Comparison of ENCODE assay signal across 9 cellular contexts in genomic region chr20:31860431-31861345, GRCh38. TPM values are rescaled to one million over a fixed set of nuclear protein-coding genes. Genes with fewer than 3 reads are reported as not detected.
DNase-seq lines count a peak whose midpoint lies in the region; ATAC-seq and TF ChIP-seq lines count a peak whose summit lies in the region.
"Had no signal": no experiment of that assay in that cellular context is flagged by ENCODE, and none has a peak within 500 bp of the region (broad histone marks: within the 10 kb centered on the region; RNA-seq: fewer than 3 reads in every experiment).

No MANE protein-coding gene starts in this region.

- peak; percentile 12 for ATAC-seq in HG03175 (IDR thresholded peaks at IDR 0.05; ENCODE audit: unreplicated experiment)
- ATAC-seq in HG03571 (IDR thresholded peaks at IDR 0.05; ENCODE audit: unreplicated experiment): no peak
- ATAC-seq in HG02970 (IDR thresholded peaks at IDR 0.05; ENCODE audit: low FRiP score, unreplicated experiment): no peak

- H3K27ac ChIP-seq in VCaP: peak overlapping the region; percentile 53; the same call in 1 of the 2 replicates
- no peak overlapping the region for H3K27ac ChIP-seq in cardiac muscle cell

- DNase-seq in EL (peak; percentile 47), cardiac muscle cell (ENCODE audit: low read depth in 1 of 2, low spot score in 1 of 2) (peak; percentile 51 to 55), retinal pigment epithelial cell (ENCODE audit: low read depth) (no peak)
- DNase-seq in NK-92 treated with Interleukin-12 subunit alpha and Interleukin-12 subunit beta, amount 100 ng/mL, for 24 hours (lab: John Stamatoyannopoulos, UW): no peak

- H3K27me3 ChIP-seq in cardiac muscle cell: peaks cover 2% of the 10 kb centered on the region

- no peaks in the 10 kb centered on the region for H3K9me3 ChIP-seq in cardiac muscle cell (ENCODE audit: low read depth)

- peaks cover 5% of the 10 kb centered on the region for H3K4me1 ChIP-seq in cardiac muscle cell (ENCODE audit: low read depth)

- TF ChIP-seq CTCF in VCaP (conservative IDR thresholded peaks at IDR 0.05): no peak
- TF ChIP-seq CTCF in cardiac muscle cell (IDR thresholded peaks at IDR 0.05; ENCODE audit: low read depth, low read length): no peak
- no peak for TF ChIP-seq CTCF in retinal pigment epithelial cell (conservative IDR thresholded peaks at IDR 0.05; ENCODE audit: low read depth, low read length)

- H3K36me3 ChIP-seq in cardiac muscle cell: no peaks in the 10 kb centered on the region

- H3K4me3 ChIP-seq in cardiac muscle cell: peak overlapping the region; percentile 68
- H3K4me3 ChIP-seq in retinal pigment epithelial cell (ENCODE audit: low read length): peak overlapping the region; percentile 44

RNA-seq across cellular contexts. Expression of gene DUSP15, which starts 9.6 kb away (rescaled TPM):
- total RNA-seq in cardiac muscle cell: 20.3 and 23.6 TPM in 2 replicates
- 7.2 and 8.0 TPM in 2 replicates for polyA plus RNA-seq in cardiac muscle cell

RNA-seq across cellular contexts. Expression of gene TTLL9, which starts 9.7 kb away (rescaled TPM):
- total RNA-seq in cardiac muscle cell: 0.15 TPM in 1 of 2 replicates, not detected in the other
- 0.09 and 0.47 TPM in 2 replicates for polyA plus RNA-seq in cardiac muscle cell

RNA-seq across cellular contexts. Expression of gene FOXS1, which starts 15.3 kb away (rescaled TPM):
- 0.07 and 0.83 TPM in 2 replicates for total RNA-seq in cardiac muscle cell
- 0.23 TPM in 1 of 2 replicates, not detected in the other for polyA plus RNA-seq in cardiac muscle cell
- total RNA-seq: subcutaneous adipose tissue had no signal

RNA-seq across cellular contexts. Expression of gene MYLK2, which starts 41.5 kb away (rescaled TPM):
- total RNA-seq in cardiac muscle cell: 0.15 TPM in 1 of 2 replicates, not detected in the other
- polyA plus RNA-seq in cardiac muscle cell: 0.26 TPM in 1 of 2 replicates, not detected in the other
- total RNA-seq: subcutaneous adipose tissue had no signal

Comparison
In these comparisons a context has a peak if more than half of its experiments do, and no peak if none do; other contexts are left out.
1. DNase-seq: peak in EL (single experiment) and cardiac muscle cell (2 of 2); none in retinal pigment epithelial cell (single experiment) and NK-92 treated with Interleukin-12 subunit alpha and Interleukin-12 subunit beta, amount 100 ng/mL, for 24 hours (single experiment).